In the genomic region with DNA sequence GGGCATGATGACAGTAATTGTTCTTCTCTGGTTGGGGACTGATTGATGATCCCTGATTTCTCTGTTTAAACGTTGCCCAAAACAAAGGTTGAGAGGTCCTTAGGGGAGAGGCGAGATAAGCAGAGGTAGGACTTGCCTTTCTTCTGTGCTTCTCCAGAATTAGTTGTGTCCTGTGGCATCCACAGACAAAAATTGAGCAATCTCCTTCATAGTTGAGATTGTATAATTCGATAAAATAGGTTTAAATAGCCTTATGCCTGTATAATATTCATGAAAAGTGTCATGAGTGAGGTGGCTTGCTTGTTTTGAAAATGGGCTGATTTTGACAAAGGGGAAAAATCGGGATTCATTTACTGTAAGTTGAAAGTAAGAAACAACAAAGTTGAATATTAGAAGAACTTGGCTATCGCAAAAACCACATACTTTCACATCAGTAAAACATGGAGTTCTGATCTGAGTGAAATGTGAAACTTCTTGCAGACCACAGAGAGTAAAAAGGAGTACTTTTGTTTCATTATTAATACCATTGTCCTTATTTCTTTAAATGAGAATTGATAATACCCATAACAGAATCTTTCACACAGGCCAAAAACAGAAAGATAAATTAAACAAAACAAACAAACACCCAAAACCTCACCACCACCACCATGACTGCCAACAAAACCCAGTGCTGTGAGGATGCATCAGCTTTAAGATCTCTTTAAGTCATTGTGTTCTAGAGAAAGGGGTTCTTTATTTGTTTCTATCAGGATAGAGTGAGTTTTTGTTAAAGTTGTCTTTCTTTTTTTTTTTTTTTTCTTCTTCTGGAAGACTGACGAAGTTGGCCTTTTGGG, we compare ENCODE assay signal across 10 cellular contexts.
DNase-seq lines count a peak whose midpoint lies in the region; ATAC-seq and TF ChIP-seq lines count a peak whose summit lies in the region.
"Had no signal": no experiment of that assay in that cellular context is flagged by ENCODE, and none has a peak within 500 bp of the region (broad histone marks: within the 10 kb centered on the region; RNA-seq: fewer than 3 reads in every experiment).

No MANE protein-coding gene starts in this region.

- H3K9ac ChIP-seq in DND-41 (ENCODE audit: low read depth, low read length): no peak overlapping the region
- H3K9ac ChIP-seq: parathyroid adenoma had no signal

- H3K4me3 ChIP-seq in DND-41 (ENCODE audit: low read depth in 1 of 2, low read length in 2 of 2) (no peak overlapping the region), vagina (no peak overlapping the region)

- H2AFZ ChIP-seq in DND-41 (ENCODE audit: low read depth, low read length): no peak overlapping the region
- H2AFZ ChIP-seq: parathyroid adenoma had no signal

- no peak overlapping the region for H3K4me2 ChIP-seq in DND-41 (ENCODE audit: insufficient read depth, low read length)

- H3K36me3 Mint-ChIP-seq in activated T-helper 1 cell treated with anti-CD3 and anti-CD28 coated beads, Interleukin-12 subunit alpha, Interleukin-12 subunit beta, Interleukin-2, Interleukin-4 antibody, amounts not matched to agents 30 ng/mL and 10 ng/mL and 1 ng/mL, durations not matched to agents 14 hours and 24 hours and 36 hours (ENCODE audit: low read depth): peaks cover 14% of the 10 kb centered on the region

- H3K79me2 ChIP-seq in DND-41 (ENCODE audit: insufficient read depth, low read length): 0 out of 2 replicates have a peak, but pooled peaks cover 8% of the 10 kb centered on the region

- no peaks in the 10 kb centered on the region for H3K9me3 Mint-ChIP-seq in activated T-helper 1 cell treated with anti-CD3 and anti-CD28 coated beads, Interleukin-12 subunit alpha, Interleukin-12 subunit beta, Interleukin-2, Interleukin-4 antibody, amounts not matched to agents 30 ng/mL and 10 ng/mL and 1 ng/mL, durations not matched to agents 14 hours and 24 hours and 36 hours

- peaks cover 35% of the 10 kb centered on the region for H3K4me1 Mint-ChIP-seq in activated T-helper 1 cell treated with anti-CD3 and anti-CD28 coated beads, Interleukin-12 subunit alpha, Interleukin-12 subunit beta, Interleukin-2, Interleukin-4 antibody, amounts not matched to agents 30 ng/mL and 10 ng/mL and 1 ng/mL, durations not matched to agents 14 hours and 24 hours and 36 hours (ENCODE audit: low read depth)

- H3K27ac Mint-ChIP-seq in activated T-helper 1 cell treated with anti-CD3 and anti-CD28 coated beads, Interleukin-12 subunit alpha, Interleukin-12 subunit beta, Interleukin-2, Interleukin-4 antibody, amounts not matched to agents 30 ng/mL and 10 ng/mL and 1 ng/mL, durations not matched to agents 14 hours and 24 hours and 36 hours: peak overlapping the region; percentile 64

- H3K9me3 ChIP-seq in DND-41 (ENCODE audit: insufficient read depth, low read length, severe bottlenecking) (no peaks in the 10 kb centered on the region), vagina (no peaks in the 10 kb centered on the region)

- H3K27ac ChIP-seq in DND-41 (ENCODE audit: low read length) (no peak overlapping the region), vagina (no peak overlapping the region)
- H3K27ac ChIP-seq: parathyroid adenoma had no signal

- intact Hi-C loops in activated T-helper 1 cell treated with anti-CD3 and anti-CD28 coated beads, Interleukin-12 subunit alpha, Interleukin-12 subunit beta, Interleukin-2, Interleukin-4 antibody, amounts not matched to agents 30 ng/mL and 10 ng/mL and 1 ng/mL, durations not matched to agents 14 hours and 24 hours and 36 hours (cut with micrococcal nuclease): loop anchor here (1.0 kb wide), 14 partner anchors 10 to 608 kb away; a partner anchor contains a TSS
- intact Hi-C loops in vagina (cut with DNase I): no loop called here

- peak overlapping the region; percentile 40 for H3K4me3 Mint-ChIP-seq in activated T-helper 1 cell treated with anti-CD3 and anti-CD28 coated beads, Interleukin-12 subunit alpha, Interleukin-12 subunit beta, Interleukin-2, Interleukin-4 antibody, amounts not matched to agents 30 ng/mL and 10 ng/mL and 1 ng/mL, durations not matched to agents 14 hours and 24 hours and 36 hours

- no peaks in the 10 kb centered on the region for H3K27me3 ChIP-seq in DND-41 (ENCODE audit: insufficient read depth, low read length, poor library complexity)
- H3K27me3 ChIP-seq in vagina: no peaks in the 10 kb centered on the region

- H3K27me3 Mint-ChIP-seq in activated T-helper 1 cell treated with anti-CD3 and anti-CD28 coated beads, Interleukin-12 subunit alpha, Interleukin-12 subunit beta, Interleukin-2, Interleukin-4 antibody, amounts not matched to agents 30 ng/mL and 10 ng/mL and 1 ng/mL, durations not matched to agents 14 hours and 24 hours and 36 hours (ENCODE audit: insufficient read depth): peaks cover 9% of the 10 kb centered on the region

- TF ChIP-seq POLR2A in vagina (IDR thresholded peaks at IDR 0.05): no peak

- ATAC-seq in DND-41 (ENCODE audit: insufficient read depth, low read depth) (peak; percentile 45; the same call in 1 of the 3 replicates), HG03039 (IDR thresholded peaks at IDR 0.05; ENCODE audit: unreplicated experiment) (peak; percentile 96)

- DNase-seq in DND-41 (no peak), GM19240 (ENCODE audit: insufficient read length, low spot score) (peak; percentile 3), NCI-H128 (lab: John Stamatoyannopoulos, UW; ENCODE audit: unreplicated experiment) (no peak), vagina (ENCODE audit: extremely low spot score in 2 of 2) (no peak), 8988T (no peak), OCI-M2 (lab: John Stamatoyannopoulos, UW; ENCODE audit: unreplicated experiment) (no peak)
- no peak for DNase-seq in activated T-helper 1 cell treated with anti-CD3 and anti-CD28 coated beads, Interleukin-12 subunit alpha, Interleukin-12 subunit beta, Interleukin-2, Interleukin-4 antibody, amounts not matched to agents 30 ng/mL and 10 ng/mL and 1 ng/mL, durations not matched to agents 14 hours and 24 hours and 36 hours (ENCODE audit: low spot score)
- DNase-seq: NCI-H1092 had no signal

- peaks cover 6% of the 10 kb centered on the region; the same call in 1 of the 2 replicates for H3K4me1 ChIP-seq in DND-41 (ENCODE audit: insufficient read depth, low read length)
- peaks cover 9% of the 10 kb centered on the region for H3K4me1 ChIP-seq in vagina
- H3K4me1 ChIP-seq: parathyroid adenoma had no signal

- H4K20me1 ChIP-seq in DND-41 (ENCODE audit: insufficient read depth, low read length): no peaks in the 10 kb centered on the region

- no peak for TF ChIP-seq CTCF in DND-41 (IDR thresholded peaks at IDR 0.05; ENCODE audit: borderline replicate concordance, extremely low read depth, low read length, poor library complexity, severe bottlenecking)
- no peak for TF ChIP-seq CTCF in vagina (IDR thresholded peaks at IDR 0.05)

- H3K36me3 ChIP-seq in DND-41 (ENCODE audit: insufficient read depth, low read length): no peaks in the 10 kb centered on the region
- no peaks in the 10 kb centered on the region for H3K36me3 ChIP-seq in vagina
